ENCODE assay signal across 21 cellular contexts in the genomic region with DNA sequence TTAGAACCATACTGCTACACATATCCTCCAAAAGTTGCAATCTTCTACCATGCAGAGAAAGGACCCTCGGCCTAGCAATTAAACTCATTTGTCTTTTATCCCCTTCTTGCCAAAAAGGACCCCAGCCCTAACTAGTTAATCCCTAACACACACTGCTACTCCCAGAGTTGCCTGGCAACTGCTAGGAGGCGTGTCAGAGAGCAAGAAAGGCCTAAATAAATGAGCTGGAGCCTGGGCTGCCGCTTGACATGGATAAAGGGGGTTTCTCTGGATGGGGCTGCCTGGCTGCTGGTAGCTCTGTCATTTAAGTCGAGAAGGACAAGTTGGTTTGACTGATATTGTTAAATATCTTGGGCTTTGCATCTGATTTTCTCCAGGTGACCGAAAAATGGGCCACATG.
DNase-seq lines count a peak whose midpoint lies in the region; ATAC-seq, FAIRE-seq and TF ChIP-seq lines count a peak whose summit lies in the region.
"Had no signal": no experiment of that assay in that cellular context is flagged by ENCODE, and none has a peak within 500 bp of the region (broad histone marks: within the 10 kb centered on the region; RNA-seq: fewer than 3 reads in every experiment).

No MANE protein-coding gene starts in this region.

- ATAC-seq in K562 (peak; percentile 40; the same call in 1 of the 3 replicates), GM18505 (IDR thresholded peaks at IDR 0.05; ENCODE audit: unreplicated experiment) (no peak), GM21786 (IDR thresholded peaks at IDR 0.05; ENCODE audit: unreplicated experiment) (no peak)
- no peak for ATAC-seq in CD4-positive, alpha-beta T cell (ENCODE audit: poor library complexity)
- ATAC-seq: GM12878; heart left ventricle; mucosa of descending colon; stimulated activated naive B cell treated with anti-CD40 and anti-IgM and Interleukin-4, amounts not matched to agents 10 μg/mL and 1 μg/mL and 100 μg/mL, for 72 hours had no signal

- TF ChIP-seq EP300 in K562 (IDR thresholded peaks at IDR 0.05; ENCODE audit: low read length) (no peak), neural cell (conservative IDR thresholded peaks at IDR 0.05; ENCODE audit: poor library complexity, severe bottlenecking) (no peak)

- intact Hi-C loops in K562 (cut with micrococcal nuclease): no loop called here
- intact Hi-C loops in CD4-positive, alpha-beta T cell (cut with DNase I, micrococcal nuclease): no loop called here

- 0 out of 2 replicates have a peak, but pooled peaks cover 5% of the 10 kb centered on the region for H4K20me1 ChIP-seq in K562 (replicated peaks; ENCODE audit: control insufficient read depth, insufficient read depth, low read length)
- no peaks in the 10 kb centered on the region for H4K20me1 ChIP-seq in neural cell (ENCODE audit: insufficient read depth)

- no peaks in the 10 kb centered on the region for H3K79me2 ChIP-seq in K562 (ENCODE audit: control insufficient read depth, insufficient read depth, low read length)
- no peaks in the 10 kb centered on the region for H3K79me2 ChIP-seq in neural cell (replicated peaks; ENCODE audit: insufficient read depth, low read length)

- DNase-seq in DMS79 treated with DMSO at 0.1 percent for 48 hours (lab: John Stamatoyannopoulos, UW) (peak; percentile 63), NCI-H1694 treated with DMSO at 0.1 percent for 48 hours (lab: John Stamatoyannopoulos, UW) (peak; percentile 28), K562 (ENCODE audit: extremely low read depth in 1 of 4, low spot score in 3 of 4) (no peak)
- DNase-seq in CD4-positive, alpha-beta T cell: no peak
- DNase-seq: activated CD4-positive, alpha-beta memory T cell treated with anti-CD3 and anti-CD28 coated beads for 36 hours; C1 segment of cervical spinal cord; heart left ventricle; HFFc6; KG1; kidney glomerular epithelial cell; mucosa of descending colon; NCI-H187 treated with DMSO at 0.1 percent for 48 hours; stimulated activated naive B cell treated with anti-CD40 and anti-IgM and Interleukin-4, amounts not matched to agents 10 μg/mL and 1 μg/mL and 100 μg/mL, for 72 hours had no signal

- no peaks in the 10 kb centered on the region for H3K4me1 Mint-ChIP-seq in CD4-positive, alpha-beta T cell (ENCODE audit: low read depth)

- no peak for FAIRE-seq in K562 (lab: Jason Lieb, UNC)
- FAIRE-seq: colon, GM12878, urothelium cell line had no signal

- H3K9me3 Mint-ChIP-seq in CD4-positive, alpha-beta T cell: no peaks in the 10 kb centered on the region
- H3K9me3 Mint-ChIP-seq: activated CD4-positive, alpha-beta memory T cell treated with anti-CD3 and anti-CD28 coated beads for 36 hours; HFFc6; stimulated activated naive B cell treated with anti-CD40 and anti-IgM and Interleukin-4, amounts not matched to agents 10 μg/mL and 1 μg/mL and 100 μg/mL, for 72 hours had no signal

- no peaks in the 10 kb centered on the region for H3K9me1 ChIP-seq in K562 (ENCODE audit: control insufficient read depth, insufficient read depth, low read length)

- CTCF ChIA-PET in K562 (lab: Yijun Ruan, JAX; ENCODE audit: low intra/inter-chr PET ratio): no interaction called here
- CTCF ChIA-PET in CD4-positive, alpha-beta T cell (lab: Charles Lee): no interaction called here

- in situ Hi-C loops in K562 (cut with MboI): no loop called here

- H3K9me2 ChIP-seq in neural cell (ENCODE audit: insufficient read depth, low read length): no peaks in the 10 kb centered on the region

- TF ChIP-seq POLR2A in K562 (conservative IDR thresholded peaks at IDR 0.05): no peak
- no peak for TF ChIP-seq POLR2A in GM18505 (IDR thresholded peaks at IDR 0.05; ENCODE audit: borderline replicate concordance, extremely low read depth, insufficient read depth, insufficient read length)

- no peaks in the 10 kb centered on the region for H3K9me3 ChIP-seq in K562 (replicated peaks; ENCODE audit: control insufficient read depth, insufficient read depth, low read depth, low read length)
- H3K9me3 ChIP-seq in neural cell (ENCODE audit: low read length): no peaks in the 10 kb centered on the region
- H3K9me3 ChIP-seq in CD4-positive, alpha-beta T cell (ENCODE audit: control insufficient read depth, low read length): no peaks in the 10 kb centered on the region
- H3K9me3 ChIP-seq: heart left ventricle, mucosa of descending colon had no signal

- no peak overlapping the region for H2AFZ ChIP-seq in K562 (ENCODE audit: low read depth, low read length)
- peak overlapping the region; percentile 22 for H2AFZ ChIP-seq in neural cell (ENCODE audit: low read depth, low read length)

- H3K4me2 ChIP-seq in K562 (ENCODE audit: insufficient read depth, low read length) (no peak overlapping the region), neural cell (ENCODE audit: low read length) (peak overlapping the region; percentile 52)
- H3K4me2 ChIP-seq: smooth muscle cell had no signal

- H3K27ac ChIP-seq in K562 (ENCODE audit: extremely low read depth, low read depth, low read length): no peak overlapping the region
- peak overlapping the region; percentile 14 for H3K27ac ChIP-seq in neural cell (ENCODE audit: low read length)
- no peak overlapping the region for H3K27ac ChIP-seq in CD4-positive, alpha-beta T cell (ENCODE audit: low read depth, low read length)
- H3K27ac ChIP-seq: heart left ventricle, HL-60 had no signal

- H3K4me3 ChIP-seq in K562 (no peak overlapping the region), neural cell (ENCODE audit: low read length) (peak overlapping the region; percentile 38)
- H3K4me3 ChIP-seq: GM12878, heart left ventricle, mucosa of descending colon, smooth muscle cell had no signal

- no peak overlapping the region for H3K9ac ChIP-seq in K562 (ENCODE audit: insufficient read depth in 1 of 2, low read depth in 2 of 2, low read length in 2 of 2)
- H3K9ac ChIP-seq in neural cell (ENCODE audit: low read length): peak overlapping the region; percentile 9

- H3K27me3 Mint-ChIP-seq in CD4-positive, alpha-beta T cell: no peaks in the 10 kb centered on the region
- H3K27me3 Mint-ChIP-seq: activated CD4-positive, alpha-beta memory T cell treated with anti-CD3 and anti-CD28 coated beads for 36 hours; stimulated activated naive B cell treated with anti-CD40 and anti-IgM and Interleukin-4, amounts not matched to agents 10 μg/mL and 1 μg/mL and 100 μg/mL, for 72 hours had no signal

- TF ChIP-seq CTCF in K562 (IDR thresholded peaks at IDR 0.05 in 2 of 3, conservative IDR thresholded peaks at IDR 0.05 in 1 of 3; ENCODE audit: insufficient read depth in 2 of 3, low read depth in 1 of 3, low read length in 3 of 3) (no peak), neural cell (IDR thresholded peaks at IDR 0.05; ENCODE audit: poor library complexity, severe bottlenecking) (no peak)
- no peak for TF ChIP-seq CTCF in CD4-positive, alpha-beta T cell (IDR thresholded peaks at IDR 0.05)

- H3K4me1 ChIP-seq in K562 (replicated peaks in 1 of 2; ENCODE audit: control insufficient read depth in 2 of 2, insufficient read depth in 2 of 2, low read length in 2 of 2): peaks cover 9 to 16% of the 10 kb centered on the region in 2 experiments; a peak in 4 of 5 replicates

- no peak for TF ChIP-seq RAD21 in K562 (CRISPR knock-in tag; conservative IDR thresholded peaks at IDR 0.05 in 1 of 2, IDR thresholded peaks at IDR 0.05 in 1 of 2)
- peak; percentile 11 for TF ChIP-seq RAD21 in neural cell (conservative IDR thresholded peaks at IDR 0.05)

- no peaks in the 10 kb centered on the region for H3F3A ChIP-seq in neural cell (ENCODE audit: insufficient read depth, low read length, poor library complexity, severe bottlenecking)

- H3K4me3 Mint-ChIP-seq in CD4-positive, alpha-beta T cell: no peak overlapping the region
- H3K4me3 Mint-ChIP-seq: activated CD4-positive, alpha-beta memory T cell treated with anti-CD3 and anti-CD28 coated beads for 36 hours; HFFc6; stimulated activated naive B cell treated with anti-CD40 and anti-IgM and Interleukin-4, amounts not matched to agents 10 μg/mL and 1 μg/mL and 100 μg/mL, for 72 hours had no signal

- H3K36me3 Mint-ChIP-seq in CD4-positive, alpha-beta T cell (ENCODE audit: low read depth): peaks cover 14% of the 10 kb centered on the region

- BruUV-seq in K562 (replicated peaks; lab: Mats Ljungman, UMichigan): no TSS peak

- H3K36me3 ChIP-seq in K562 (ENCODE audit: control insufficient read depth, insufficient read depth, low read length) (peaks cover under 1% of the 10 kb centered on the region; the same call in 1 of the 3 replicates), neural cell (ENCODE audit: insufficient read depth, low read length) (no peaks in the 10 kb centered on the region)

- H3K27ac Mint-ChIP-seq in CD4-positive, alpha-beta T cell: no peak overlapping the region
- H3K27ac Mint-ChIP-seq: activated CD4-positive, alpha-beta memory T cell treated with anti-CD3 and anti-CD28 coated beads for 36 hours; HFFc6 had no signal

- WGBS in K562 (ENCODE audit: insufficient coverage, low coverage, missing lambda C conversion rate): 37% methylated on average over 5 of the region's 5 CpGs

- POLR2A ChIA-PET in K562 (lab: Yijun Ruan, JAX): no interaction called here
- POLR2A ChIA-PET in CD4-positive, alpha-beta T cell (lab: Charles Lee): no interaction called here

- no peaks in the 10 kb centered on the region for H3K27me3 ChIP-seq in K562 (ENCODE audit: control insufficient read depth in 2 of 2, insufficient read depth in 2 of 2, low read length in 2 of 2)
- H3K27me3 ChIP-seq in neural cell (ENCODE audit: insufficient read depth, low read depth, low read length): no peaks in the 10 kb centered on the region
- no peaks in the 10 kb centered on the region for H3K27me3 ChIP-seq in CD4-positive, alpha-beta T cell (ENCODE audit: control insufficient read depth, insufficient read depth, low read length)
- H3K27me3 ChIP-seq: heart left ventricle had no signal

TF ChIP-seq in neural cell, 6 proteins besides CTCF, POLR2A, EP300 and RAD21:
- peak; percentile 27 for TF ChIP-seq SMC3 (conservative IDR thresholded peaks at IDR 0.05; ENCODE audit: poor library complexity)
- no peak for TF ChIP-seq MXI1 (conservative IDR thresholded peaks at IDR 0.05; ENCODE audit: poor library complexity, severe bottlenecking)
- no peak for TF ChIP-seq TAF1 (IDR thresholded peaks at IDR 0.05; ENCODE audit: low read depth)
TF ChIP-seq in neural cell: peak in this region for 1.

Comparison
In these comparisons a context has a peak if more than half of its experiments do, and no peak if none do; other contexts are left out.
1. DNase-seq: peak in DMS79 treated with DMSO at 0.1 percent for 48 hours (single experiment) and NCI-H1694 treated with DMSO at 0.1 percent for 48 hours (single experiment); none in K562 (0 of 4) and CD4-positive, alpha-beta T cell (0 of 10).